In the genomic region with DNA sequence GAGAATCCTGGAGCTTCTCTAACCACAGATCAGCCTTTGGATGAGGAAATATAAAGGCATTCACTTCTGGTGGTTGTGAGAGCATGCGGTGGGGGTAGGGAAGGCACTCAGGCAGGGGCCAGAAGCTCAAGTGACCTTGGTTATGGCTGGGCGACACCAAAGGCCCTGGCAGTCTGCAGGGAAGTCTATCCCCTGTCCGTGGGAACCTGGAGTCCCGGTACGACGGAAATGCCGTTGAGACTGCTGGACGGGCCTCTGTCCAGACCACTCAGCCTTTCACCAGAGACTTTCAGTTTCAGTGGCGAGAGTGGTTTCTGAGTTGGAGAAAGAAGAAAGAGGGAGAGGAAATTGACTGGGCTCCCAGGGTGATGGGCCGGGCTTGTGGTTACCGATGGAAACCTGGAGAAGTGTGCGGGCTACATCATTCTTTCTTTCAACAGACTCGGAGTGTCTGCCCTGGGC, we compare ENCODE assay signal across 9 cellular contexts. TPM values are rescaled to one million over a fixed set of nuclear protein-coding genes. Genes with fewer than 3 reads are reported as not detected.
DNase-seq lines count a peak whose midpoint lies in the region; ATAC-seq and TF ChIP-seq lines count a peak whose summit lies in the region.
"Had no signal": no experiment of that assay in that cellular context is flagged by ENCODE, and none has a peak within 500 bp of the region (broad histone marks: within the 10 kb centered on the region; RNA-seq: fewer than 3 reads in every experiment).

No MANE protein-coding gene starts in this region.

- H3K9me3 Mint-ChIP-seq in activated CD4-positive, alpha-beta memory T cell treated with anti-CD3 and anti-CD28 coated beads for 36 hours: no peaks in the 10 kb centered on the region
- H3K9me3 Mint-ChIP-seq in activated CD4-positive, alpha-beta memory T cell treated with anti-CD3 and anti-CD28 coated beads, Interleukin-2, amount 10 ng/mL, durations not matched to agents 7 days and 5 days: no peaks in the 10 kb centered on the region
- no peaks in the 10 kb centered on the region for H3K9me3 Mint-ChIP-seq in glutamatergic neuron (ENCODE audit: unreplicated experiment)
- no peaks in the 10 kb centered on the region for H3K9me3 Mint-ChIP-seq in stimulated activated naive B cell treated with anti-CD40 and anti-IgM and Interleukin-4, amounts not matched to agents 10 μg/mL and 1 μg/mL and 100 μg/mL, for 72 hours
- H3K9me3 Mint-ChIP-seq in activated T-cell treated with anti-CD3 and anti-CD28 coated beads, Interleukin-2, amount 50 U/mL, for 72 hours: no peaks in the 10 kb centered on the region

- H3K36me3 Mint-ChIP-seq in activated CD4-positive, alpha-beta memory T cell treated with anti-CD3 and anti-CD28 coated beads for 36 hours: no peaks in the 10 kb centered on the region
- H3K36me3 Mint-ChIP-seq in activated CD4-positive, alpha-beta memory T cell treated with anti-CD3 and anti-CD28 coated beads, Interleukin-2, amount 10 ng/mL, durations not matched to agents 7 days and 5 days (ENCODE audit: low read depth): no peaks in the 10 kb centered on the region
- no peaks in the 10 kb centered on the region for H3K36me3 Mint-ChIP-seq in glutamatergic neuron (ENCODE audit: unreplicated experiment)
- H3K36me3 Mint-ChIP-seq in stimulated activated naive B cell treated with anti-CD40 and anti-IgM and Interleukin-4, amounts not matched to agents 10 μg/mL and 1 μg/mL and 100 μg/mL, for 72 hours: no peaks in the 10 kb centered on the region
- H3K36me3 Mint-ChIP-seq in activated T-cell treated with anti-CD3 and anti-CD28 coated beads, Interleukin-2, amount 50 U/mL, for 72 hours (ENCODE audit: insufficient read depth in 2 of 2): no peaks in the 10 kb centered on the region

- H3K4me3 Mint-ChIP-seq in activated CD4-positive, alpha-beta memory T cell treated with anti-CD3 and anti-CD28 coated beads for 36 hours: no peak overlapping the region
- no peak overlapping the region for H3K4me3 Mint-ChIP-seq in activated CD4-positive, alpha-beta memory T cell treated with anti-CD3 and anti-CD28 coated beads, Interleukin-2, amount 10 ng/mL, durations not matched to agents 7 days and 5 days
- H3K4me3 Mint-ChIP-seq in glutamatergic neuron (ENCODE audit: unreplicated experiment): no peak overlapping the region
- H3K4me3 Mint-ChIP-seq in stimulated activated naive B cell treated with anti-CD40 and anti-IgM and Interleukin-4, amounts not matched to agents 10 μg/mL and 1 μg/mL and 100 μg/mL, for 72 hours: peak overlapping the region; percentile 37 to 62
- H3K4me3 Mint-ChIP-seq in activated T-cell treated with anti-CD3 and anti-CD28 coated beads, Interleukin-2, amount 50 U/mL, for 72 hours: peak overlapping the region in 1 of 2 donors; percentile 36

- H3K27me3 Mint-ChIP-seq in activated CD4-positive, alpha-beta memory T cell treated with anti-CD3 and anti-CD28 coated beads for 36 hours: peaks cover 7% of the 10 kb centered on the region
- H3K27me3 Mint-ChIP-seq in activated CD4-positive, alpha-beta memory T cell treated with anti-CD3 and anti-CD28 coated beads, Interleukin-2, amount 10 ng/mL, durations not matched to agents 7 days and 5 days: peaks cover 35% of the 10 kb centered on the region
- H3K27me3 Mint-ChIP-seq in glutamatergic neuron (ENCODE audit: unreplicated experiment): peaks cover 8% of the 10 kb centered on the region
- H3K27me3 Mint-ChIP-seq in stimulated activated naive B cell treated with anti-CD40 and anti-IgM and Interleukin-4, amounts not matched to agents 10 μg/mL and 1 μg/mL and 100 μg/mL, for 72 hours: peaks cover 12 to 24% of the 10 kb centered on the region in 2 donors
- peaks cover 5% of the 10 kb centered on the region for H3K27me3 Mint-ChIP-seq in activated T-cell treated with anti-CD3 and anti-CD28 coated beads, Interleukin-2, amount 50 U/mL, for 72 hours (ENCODE audit: low read depth)

- no peak for TF ChIP-seq CTCF in glutamatergic neuron (IDR thresholded peaks at IDR 0.05; ENCODE audit: partially characterized antibody, unreplicated experiment)

- POLR2A ChIA-PET in activated CD4-positive, alpha-beta memory T cell treated with anti-CD3 and anti-CD28 coated beads for 36 hours (lab: Charles Lee): no interaction called here
- POLR2A ChIA-PET in activated CD4-positive, alpha-beta memory T cell treated with anti-CD3 and anti-CD28 coated beads, Interleukin-2, amount 10 ng/mL, durations not matched to agents 7 days and 5 days (lab: Charles Lee): interaction anchor here (1.0 kb wide), 1 partner anchor 21 kb away, joined by 3 read pairs; a partner anchor contains a TSS

- peak in 1 of 2 donors; percentile 38 for ATAC-seq in stimulated activated naive B cell treated with anti-CD40 and anti-IgM and Interleukin-4, amounts not matched to agents 10 μg/mL and 1 μg/mL and 100 μg/mL, for 72 hours (replicated peaks)
- no peak for ATAC-seq in activated T-cell treated with anti-CD3 and anti-CD28 coated beads, Interleukin-2, amount 50 U/mL, for 72 hours (replicated peaks in 1 of 2)

- H3K27ac Mint-ChIP-seq in activated CD4-positive, alpha-beta memory T cell treated with anti-CD3 and anti-CD28 coated beads for 36 hours: no peak overlapping the region
- no peak overlapping the region for H3K27ac Mint-ChIP-seq in activated CD4-positive, alpha-beta memory T cell treated with anti-CD3 and anti-CD28 coated beads, Interleukin-2, amount 10 ng/mL, durations not matched to agents 7 days and 5 days
- H3K27ac Mint-ChIP-seq in glutamatergic neuron (ENCODE audit: unreplicated experiment): no peak overlapping the region
- H3K27ac Mint-ChIP-seq in stimulated activated naive B cell treated with anti-CD40 and anti-IgM and Interleukin-4, amounts not matched to agents 10 μg/mL and 1 μg/mL and 100 μg/mL, for 72 hours: no peak overlapping the region
- no peak overlapping the region for H3K27ac Mint-ChIP-seq in activated T-cell treated with anti-CD3 and anti-CD28 coated beads, Interleukin-2, amount 50 U/mL, for 72 hours

- CTCF ChIA-PET in activated CD4-positive, alpha-beta memory T cell treated with anti-CD3 and anti-CD28 coated beads for 36 hours (lab: Charles Lee): no interaction called here
- CTCF ChIA-PET in activated CD4-positive, alpha-beta memory T cell treated with anti-CD3 and anti-CD28 coated beads, Interleukin-2, amount 10 ng/mL, durations not matched to agents 7 days and 5 days (lab: Charles Lee): no interaction called here

- peaks cover 8% of the 10 kb centered on the region for H3K4me1 Mint-ChIP-seq in activated CD4-positive, alpha-beta memory T cell treated with anti-CD3 and anti-CD28 coated beads for 36 hours (ENCODE audit: low read depth)
- peaks cover 9% of the 10 kb centered on the region for H3K4me1 Mint-ChIP-seq in activated CD4-positive, alpha-beta memory T cell treated with anti-CD3 and anti-CD28 coated beads, Interleukin-2, amount 10 ng/mL, durations not matched to agents 7 days and 5 days
- H3K4me1 Mint-ChIP-seq in glutamatergic neuron (ENCODE audit: low read depth, unreplicated experiment): peaks cover 5% of the 10 kb centered on the region
- H3K4me1 Mint-ChIP-seq in stimulated activated naive B cell treated with anti-CD40 and anti-IgM and Interleukin-4, amounts not matched to agents 10 μg/mL and 1 μg/mL and 100 μg/mL, for 72 hours: peaks cover 8% of the 10 kb centered on the region in 2 donors
- peaks cover 7% of the 10 kb centered on the region for H3K4me1 Mint-ChIP-seq in activated T-cell treated with anti-CD3 and anti-CD28 coated beads, Interleukin-2, amount 50 U/mL, for 72 hours (ENCODE audit: low read depth)

- intact Hi-C loops in activated CD4-positive, alpha-beta memory T cell treated with anti-CD3 and anti-CD28 coated beads for 36 hours (cut with micrococcal nuclease): no loop called here

- peak; percentile 17 for DNase-seq in activated CD4-positive, alpha-beta memory T cell treated with anti-CD3 and anti-CD28 coated beads for 36 hours
- DNase-seq in activated CD4-positive, alpha-beta memory T cell treated with anti-CD3 and anti-CD28 coated beads, Interleukin-2, amount 10 ng/mL, durations not matched to agents 7 days and 5 days: no peak
- DNase-seq in RPMI7951 (ENCODE audit: low read depth) (peak; percentile 91), glutamatergic neuron (peak; percentile 20), COLO668 (lab: John Stamatoyannopoulos, UW; ENCODE audit: unreplicated experiment) (no peak), NCI-H2227 (lab: John Stamatoyannopoulos, UW; ENCODE audit: unreplicated experiment) (no peak)
- no peak for DNase-seq in stimulated activated naive B cell treated with anti-CD40 and anti-IgM and Interleukin-4, amounts not matched to agents 10 μg/mL and 1 μg/mL and 100 μg/mL, for 72 hours
- DNase-seq in activated T-cell treated with anti-CD3 and anti-CD28 coated beads, Interleukin-2, amount 50 U/mL, for 72 hours: no peak
- DNase-seq: midbrain had no signal

RNA-seq across cellular contexts. Expression of a gene that starts 20.9 kb away (rescaled TPM):
- total RNA-seq in activated CD4-positive, alpha-beta memory T cell treated with anti-CD3 and anti-CD28 coated beads for 36 hours: 10 to 100 TPM; 33.6 to 35.2 TPM
- total RNA-seq in activated CD4-positive, alpha-beta memory T cell treated with anti-CD3 and anti-CD28 coated beads, Interleukin-2, amount 10 ng/mL, durations not matched to agents 7 days and 5 days: 10 to 100 TPM; 25.8 to 32.1 TPM
- total RNA-seq in RPMI7951 (2014; rRNA removed; shearing (Covaris generic)): 32.4 and 36.1 TPM in 2 replicates
- total RNA-seq in glutamatergic neuron (ENCODE audit: unreplicated experiment): 14.8 TPM
- 10 to 100 TPM; 29.9 to 34.2 TPM for total RNA-seq in activated T-cell treated with anti-CD3 and anti-CD28 coated beads, Interleukin-2, amount 50 U/mL, for 72 hours

RNA-seq across cellular contexts. Expression of a gene that starts 21.4 kb away (rescaled TPM):
- total RNA-seq in activated CD4-positive, alpha-beta memory T cell treated with anti-CD3 and anti-CD28 coated beads for 36 hours: 10 to 100 TPM; 44.6 to 46.3 TPM
- total RNA-seq in activated CD4-positive, alpha-beta memory T cell treated with anti-CD3 and anti-CD28 coated beads, Interleukin-2, amount 10 ng/mL, durations not matched to agents 7 days and 5 days: 10 to 100 TPM; 65.1 to 66.5 TPM
- total RNA-seq in RPMI7951 (2014; rRNA removed; shearing (Covaris generic)): 358 and 402 TPM in 2 replicates
- total RNA-seq in glutamatergic neuron (ENCODE audit: unreplicated experiment): 17.6 TPM
- total RNA-seq in activated T-cell treated with anti-CD3 and anti-CD28 coated beads, Interleukin-2, amount 50 U/mL, for 72 hours: 10 to 100 TPM; 27.1 to 35.4 TPM

Comparison
In these comparisons a context has a peak if more than half of its experiments do, and no peak if none do; other contexts are left out.
1. DNase-seq: peak in activated CD4-positive, alpha-beta memory T cell treated with anti-CD3 and anti-CD28 coated beads for 36 hours (single experiment), RPMI7951 (single experiment) and glutamatergic neuron (single experiment); none in activated CD4-positive, alpha-beta memory T cell treated with anti-CD3 and anti-CD28 coated beads, Interleukin-2, amount 10 ng/mL, durations not matched to agents 7 days and 5 days (single experiment), stimulated activated naive B cell treated with anti-CD40 and anti-IgM and Interleukin-4, amounts not matched to agents 10 μg/mL and 1 μg/mL and 100 μg/mL, for 72 hours (single experiment), COLO668 (single experiment), activated T-cell treated with anti-CD3 and anti-CD28 coated beads, Interleukin-2, amount 50 U/mL, for 72 hours (0 of 2) and NCI-H2227 (single experiment).
2. H3K4me3 Mint-ChIP-seq: peak in stimulated activated naive B cell treated with anti-CD40 and anti-IgM and Interleukin-4, amounts not matched to agents 10 μg/mL and 1 μg/mL and 100 μg/mL, for 72 hours (2 of 2); none in activated CD4-positive, alpha-beta memory T cell treated with anti-CD3 and anti-CD28 coated beads for 36 hours (single experiment), activated CD4-positive, alpha-beta memory T cell treated with anti-CD3 and anti-CD28 coated beads, Interleukin-2, amount 10 ng/mL, durations not matched to agents 7 days and 5 days (single experiment) and glutamatergic neuron (single experiment).